Comparison of ENCODE assay signal across 8 cellular contexts in the genomic region with DNA sequence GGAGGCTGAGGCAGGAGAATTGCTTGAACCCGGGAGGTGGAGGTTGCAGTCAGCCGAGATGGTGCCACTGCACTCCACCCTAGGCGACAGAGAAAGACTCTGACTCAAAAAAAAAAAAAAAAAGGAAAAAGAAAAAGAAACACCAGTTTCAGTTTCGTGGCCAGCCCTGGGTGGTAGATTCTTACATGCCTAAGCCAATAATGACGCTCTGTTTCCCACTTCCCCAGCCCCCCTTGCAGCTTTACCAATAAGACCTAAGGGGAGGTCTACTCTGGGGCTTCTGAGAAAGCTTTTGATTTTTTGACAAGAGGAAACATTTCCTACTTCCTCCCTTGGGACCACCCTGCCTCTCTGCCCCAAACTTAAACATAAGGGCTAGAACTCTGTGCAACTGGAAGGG. TPM values are rescaled to one million over a fixed set of nuclear protein-coding genes. Genes with fewer than 3 reads are reported as not detected.
DNase-seq lines count a peak whose midpoint lies in the region; ATAC-seq lines count a peak whose summit lies in the region.

No MANE protein-coding gene starts in this region.

- H3K9me3 Mint-ChIP-seq in activated CD8-positive, alpha-beta memory T cell treated with anti-CD3 and anti-CD28 coated beads, Interleukin-2, amount 10 ng/mL, durations not matched to agents 7 days and 5 days (ENCODE audit: low read depth): no peaks in the 10 kb centered on the region
- no peaks in the 10 kb centered on the region for H3K9me3 Mint-ChIP-seq in natural killer cell treated with Interleukin-12 subunit alpha and Interleukin-12 subunit beta and Interleukin-15 and Interleukin-18, amount 100 ng/mL, for 72 hours

- no peaks in the 10 kb centered on the region for H3K27me3 Mint-ChIP-seq in activated CD8-positive, alpha-beta memory T cell treated with anti-CD3 and anti-CD28 coated beads, Interleukin-2, amount 10 ng/mL, durations not matched to agents 7 days and 5 days
- no peaks in the 10 kb centered on the region for H3K27me3 Mint-ChIP-seq in natural killer cell treated with Interleukin-12 subunit alpha and Interleukin-12 subunit beta and Interleukin-15 and Interleukin-18, amount 100 ng/mL, for 72 hours

- peaks cover 1% of the 10 kb centered on the region for H3K36me3 Mint-ChIP-seq in activated CD8-positive, alpha-beta memory T cell treated with anti-CD3 and anti-CD28 coated beads, Interleukin-2, amount 10 ng/mL, durations not matched to agents 7 days and 5 days
- H3K36me3 Mint-ChIP-seq in natural killer cell treated with Interleukin-12 subunit alpha and Interleukin-12 subunit beta and Interleukin-15 and Interleukin-18, amount 100 ng/mL, for 72 hours: no peaks in the 10 kb centered on the region

- H3K27ac Mint-ChIP-seq in activated CD8-positive, alpha-beta memory T cell treated with anti-CD3 and anti-CD28 coated beads, Interleukin-2, amount 10 ng/mL, durations not matched to agents 7 days and 5 days: peak overlapping the region; percentile 94
- peak overlapping the region; percentile 69 to 70 for H3K27ac Mint-ChIP-seq in natural killer cell treated with Interleukin-12 subunit alpha and Interleukin-12 subunit beta and Interleukin-15 and Interleukin-18, amount 100 ng/mL, for 72 hours

- H3K4me3 Mint-ChIP-seq in activated CD8-positive, alpha-beta memory T cell treated with anti-CD3 and anti-CD28 coated beads, Interleukin-2, amount 10 ng/mL, durations not matched to agents 7 days and 5 days: peak overlapping the region; percentile 53
- peak overlapping the region; percentile 52 for H3K4me3 Mint-ChIP-seq in natural killer cell treated with Interleukin-12 subunit alpha and Interleukin-12 subunit beta and Interleukin-15 and Interleukin-18, amount 100 ng/mL, for 72 hours

- ATAC-seq in HG03460 (IDR thresholded peaks at IDR 0.05; ENCODE audit: unreplicated experiment) (peak; percentile 82), HG02588 (IDR thresholded peaks at IDR 0.05; ENCODE audit: unreplicated experiment) (no peak)
- peak; percentile 97 for ATAC-seq in activated CD8-positive, alpha-beta memory T cell treated with anti-CD3 and anti-CD28 coated beads, Interleukin-2, amount 10 ng/mL, durations not matched to agents 7 days and 5 days
- ATAC-seq in natural killer cell treated with Interleukin-12 subunit alpha and Interleukin-12 subunit beta and Interleukin-15 and Interleukin-18, amount 100 ng/mL, for 72 hours: peak; percentile 84 to 85

- DNase-seq in GDM1 (lab: John Stamatoyannopoulos, UW) (peak; percentile 43), AG08396 (ENCODE audit: low spot score) (no peak), DMS 273 (lab: John Stamatoyannopoulos, UW; ENCODE audit: unreplicated experiment) (no peak), NCI-H526 treated with DMSO at 0.1 percent for 48 hours (lab: John Stamatoyannopoulos, UW) (no peak)
- DNase-seq in activated CD8-positive, alpha-beta memory T cell treated with anti-CD3 and anti-CD28 coated beads, Interleukin-2, amount 10 ng/mL, durations not matched to agents 7 days and 5 days: peak; percentile 89
- peak; percentile 68 for DNase-seq in natural killer cell treated with Interleukin-12 subunit alpha and Interleukin-12 subunit beta and Interleukin-15 and Interleukin-18, amount 100 ng/mL, for 72 hours (ENCODE audit: low spot score)

- CTCF ChIA-PET in activated CD8-positive, alpha-beta memory T cell treated with anti-CD3 and anti-CD28 coated beads, Interleukin-2, amount 10 ng/mL, durations not matched to agents 7 days and 5 days (lab: Charles Lee): interaction anchor here (0.7 to 1.0 kb wide), 4 partner anchors 11 to 165 kb away, joined by 3 to 6 read pairs (median 4); no protein-coding TSS in a partner anchor

- peaks cover 48% of the 10 kb centered on the region for H3K4me1 Mint-ChIP-seq in activated CD8-positive, alpha-beta memory T cell treated with anti-CD3 and anti-CD28 coated beads, Interleukin-2, amount 10 ng/mL, durations not matched to agents 7 days and 5 days
- peaks cover 34 to 39% of the 10 kb centered on the region in 2 donors for H3K4me1 Mint-ChIP-seq in natural killer cell treated with Interleukin-12 subunit alpha and Interleukin-12 subunit beta and Interleukin-15 and Interleukin-18, amount 100 ng/mL, for 72 hours (ENCODE audit: low read depth in 2 of 2)

RNA-seq across cellular contexts. Expression of a gene that starts 30.0 kb away (rescaled TPM):
- 10 to 100 TPM; 74.3 to 80.5 TPM for total RNA-seq in activated CD8-positive, alpha-beta memory T cell treated with anti-CD3 and anti-CD28 coated beads, Interleukin-2, amount 10 ng/mL, durations not matched to agents 7 days and 5 days
- total RNA-seq in natural killer cell treated with Interleukin-12 subunit alpha and Interleukin-12 subunit beta and Interleukin-15 and Interleukin-18, amount 100 ng/mL, for 72 hours: 10 to 100 TPM; 60.7 to 83.3 TPM

Comparison
In these comparisons a context has a peak if more than half of its experiments do, and no peak if none do; other contexts are left out.
1. DNase-seq: peak in GDM1 (single experiment), activated CD8-positive, alpha-beta memory T cell treated with anti-CD3 and anti-CD28 coated beads, Interleukin-2, amount 10 ng/mL, durations not matched to agents 7 days and 5 days (single experiment) and natural killer cell treated with Interleukin-12 subunit alpha and Interleukin-12 subunit beta and Interleukin-15 and Interleukin-18, amount 100 ng/mL, for 72 hours (single experiment); none in AG08396 (single experiment), DMS 273 (single experiment) and NCI-H526 treated with DMSO at 0.1 percent for 48 hours (single experiment).